In genomic region chr12:77102123-77102522, GRCh38 we compare ENCODE assay signal across 1 cellular context.
TF ChIP-seq lines count a peak whose summit lies in the region.

No MANE protein-coding gene starts in this region.

TF ChIP-seq in HepG2, 621 proteins besides CTCF, POLR2A, EP300 and RAD21:
- TF ChIP-seq ZSCAN5A (CRISPR knock-in tag; IDR thresholded peaks at IDR 0.05; ENCODE audit: borderline replicate concordance) (no peak), HOXA7 (CRISPR knock-in tag; IDR thresholded peaks at IDR 0.05) (no peak), CEBPB (IDR thresholded peaks at IDR 0.05; ENCODE audit: borderline replicate concordance, low read depth, low read length) (peak; percentile 51; the same call in 1 of the 2 replicates), FOXO1 (CRISPR knock-in tag; IDR thresholded peaks at IDR 0.05) (no peak), REPIN1 (CRISPR knock-in tag; IDR thresholded peaks at IDR 0.05; ENCODE audit: borderline replicate concordance, low read depth) (no peak)
